In genomic region chr3:11346416-11346815, GRCh38 we compare ENCODE assay signal across 21 cellular contexts.
A peak's percentile ranks its signal among the peaks of the same experiment; 100 is the strongest.
DNase-seq lines count a peak whose midpoint lies in the region; ATAC-seq and TF ChIP-seq lines count a peak whose summit lies in the region.
"Had no signal": no experiment of that assay in that cellular context is flagged by ENCODE, and none has a peak within 500 bp of the region (broad histone marks: within the 10 kb centered on the region; RNA-seq: fewer than 3 reads in every experiment).

No MANE protein-coding gene starts in this region.

- H3K27ac ChIP-seq in body of pancreas (no peak overlapping the region), Peyer's patch (no peak overlapping the region)
- H3K27ac ChIP-seq: dorsolateral prefrontal cortex, parathyroid adenoma, spleen had no signal

- no peak for TF ChIP-seq POLR2A in body of pancreas (IDR thresholded peaks at IDR 0.05)
- no peak for TF ChIP-seq POLR2A in Peyer's patch (IDR thresholded peaks at IDR 0.05)

- ATAC-seq in body of pancreas (no peak), GM19023 (IDR thresholded peaks at IDR 0.05; ENCODE audit: unreplicated experiment) (no peak)
- ATAC-seq: activated T-cell treated with anti-CD3 and anti-CD28 coated beads, Interleukin-2, amount 50 U/mL, for 4 hours; right cardiac atrium; stimulated activated memory B cell treated with anti-CD40 and anti-IgM and Interleukin-4, amounts not matched to agents 10 μg/mL and 1 μg/mL and 100 μg/mL, for 72 hours had no signal

- intact Hi-C loops in body of pancreas (cut with DNase I) = no loop called here

- DNase-seq in HS-27A (ENCODE audit: low read depth) (peak; percentile 26), amniotic epithelial cell (ENCODE audit: low read depth) (peak; percentile 57), glomerular visceral epithelial cell (ENCODE audit: extremely low spot score) (peak; percentile 54), body of pancreas (no peak), Peyer's patch (no peak), NAMALWA (ENCODE audit: low spot score) (no peak)
- DNase-seq: activated CD4-positive, alpha-beta T cell treated with anti-CD3 and anti-CD28 coated beads for 4 hours; activated naive CD4-positive, alpha-beta T cell treated with Interleukin-2 at 50 U/mL for 16 hours; activated T-cell treated with anti-CD3 and anti-CD28 coated beads, Interleukin-2, amount 50 U/mL, for 4 hours; DMS53; dorsolateral prefrontal cortex; GOT3; NCI-H1694; NCI-H2171 treated with DMSO at 0.1 percent for 48 hours; NCI-H526 treated with DMSO at 0.1 percent for 48 hours; right cardiac atrium; spleen; stimulated activated CD4-positive, alpha-beta T cell treated with anti-CD3 and anti-CD28 coated beads, Interleukin-2, amount 100 ng/mL, for 48 hours had no signal

- H3K4me1 ChIP-seq in body of pancreas = no peaks in the 10 kb centered on the region
- no peaks in the 10 kb centered on the region for H3K4me1 ChIP-seq in Peyer's patch
- H3K4me1 ChIP-seq: parathyroid adenoma, spleen had no signal

- WGBS in body of pancreas, 2 donors = 40 to 67% methylated on average over 1 of the region's 1 CpG

- TF ChIP-seq CTCF in body of pancreas (IDR thresholded peaks at IDR 0.05) = no peak
- no peak for TF ChIP-seq CTCF in Peyer's patch (IDR thresholded peaks at IDR 0.05)

- H3K9me3 ChIP-seq in body of pancreas (no peaks in the 10 kb centered on the region), Peyer's patch (no peaks in the 10 kb centered on the region)

- H3K4me3 ChIP-seq in body of pancreas (no peak overlapping the region), Peyer's patch (no peak overlapping the region)
- H3K4me3 ChIP-seq: dorsolateral prefrontal cortex, spleen had no signal

- H3K36me3 ChIP-seq in body of pancreas (replicated peaks in 1 of 2; ENCODE audit: insufficient read depth in 1 of 2, low read depth in 2 of 2) (peaks cover 4 to 6% of the 10 kb centered on the region in 2 donors), Peyer's patch (peaks cover 0 to 49% (median 0%) of the 10 kb centered on the region in 3 donors)

- H3K27me3 ChIP-seq in body of pancreas (no peaks in the 10 kb centered on the region), Peyer's patch (no peaks in the 10 kb centered on the region)
- H3K27me3 ChIP-seq: dorsolateral prefrontal cortex, spleen had no signal

Comparison
In these comparisons a context has a peak if more than half of its experiments do, and no peak if none do; other contexts are left out.
1. DNase-seq: peak in HS-27A (single experiment), amniotic epithelial cell (single experiment) and glomerular visceral epithelial cell (single experiment); none in body of pancreas (0 of 4), Peyer's patch (0 of 3) and NAMALWA (single experiment).